In genomic region chr17:65054602-65055001, GRCh38 we compare ENCODE assay signal across 2 cellular contexts.
TF ChIP-seq lines count a peak whose summit lies in the region.

No MANE protein-coding gene starts in this region.

TF ChIP-seq in SK-N-SH, 30 proteins besides CTCF, POLR2A, EP300 and RAD21 (continued from another document):
- TF ChIP-seq REST (IDR thresholded peaks at IDR 0.05; ENCODE audit: low read depth, low read length) (no peak), ELF1 (IDR thresholded peaks at IDR 0.05) (no peak), USF2 (IDR thresholded peaks at IDR 0.05; ENCODE audit: borderline replicate concordance, low read depth, low read length) (no peak), POLR2AphosphoS5 (IDR thresholded peaks at IDR 0.05; ENCODE audit: low read depth, low read length) (no peak), SMC3 (IDR thresholded peaks at IDR 0.05; ENCODE audit: low read depth, low read length) (no peak), FOXM1 (IDR thresholded peaks at IDR 0.05; ENCODE audit: low read depth) (no peak), MXI1 (IDR thresholded peaks at IDR 0.05; ENCODE audit: low read depth, low read length) (no peak), IRF3 (IDR thresholded peaks at IDR 0.05; ENCODE audit: low read depth, low read length) (no peak), TCF12 (IDR thresholded peaks at IDR 0.05) (no peak), GATA2 (CRISPR knock-in tag; IDR thresholded peaks at IDR 0.05) (no peak), YY1 (IDR thresholded peaks at IDR 0.05; ENCODE audit: low read depth) (no peak), NFIC (IDR thresholded peaks at IDR 0.05; ENCODE audit: borderline replicate concordance) (no peak)

TF ChIP-seq in SK-N-SH treated with all-trans-retinoic acid at 6 μM for 48 hours, 23 proteins besides CTCF, POLR2A, EP300 and RAD21 (continued from another document):
- no peak for TF ChIP-seq TSHZ2 (CRISPR knock-in tag; IDR thresholded peaks at IDR 0.05)
- TF ChIP-seq ESRRG (CRISPR knock-in tag; IDR thresholded peaks at IDR 0.05): no peak
- no peak for TF ChIP-seq ISL1 (CRISPR knock-in tag; IDR thresholded peaks at IDR 0.05)
- TF ChIP-seq ZC3H10 (CRISPR knock-in tag; IDR thresholded peaks at IDR 0.05): no peak
- TF ChIP-seq ZNF565 (CRISPR knock-in tag; conservative IDR thresholded peaks at IDR 0.05; ENCODE audit: low read depth): no peak
- TF ChIP-seq TCF4 (CRISPR knock-in tag; IDR thresholded peaks at IDR 0.05; ENCODE audit: borderline replicate concordance): no peak
- TF ChIP-seq BACH2 (CRISPR knock-in tag; IDR thresholded peaks at IDR 0.05; ENCODE audit: borderline replicate concordance): no peak
- TF ChIP-seq SNAI2 (CRISPR knock-in tag; IDR thresholded peaks at IDR 0.05): no peak
- TF ChIP-seq POU6F1 (CRISPR knock-in tag; IDR thresholded peaks at IDR 0.05; ENCODE audit: borderline replicate concordance, low read depth): no peak
- no peak for TF ChIP-seq CSDC2 (CRISPR knock-in tag; IDR thresholded peaks at IDR 0.05)
- no peak for TF ChIP-seq GLIS3 (CRISPR knock-in tag; IDR thresholded peaks at IDR 0.05)
- TF ChIP-seq ARNTL (CRISPR knock-in tag; IDR thresholded peaks at IDR 0.05; ENCODE audit: borderline replicate concordance, low read depth): no peak
- TF ChIP-seq PATZ1 (CRISPR knock-in tag; IDR thresholded peaks at IDR 0.05; ENCODE audit: borderline replicate concordance): no peak
- no peak for TF ChIP-seq TOX (CRISPR knock-in tag; IDR thresholded peaks at IDR 0.05; ENCODE audit: borderline replicate concordance)
- no peak for TF ChIP-seq OSR1 (CRISPR knock-in tag; IDR thresholded peaks at IDR 0.05)
